ENCODE assay signal across 12 cellular contexts in genomic region chr1:67645495-67646144, GRCh38. TPM values are rescaled to one million over a fixed set of nuclear protein-coding genes. Genes with fewer than 3 reads are reported as not detected.
DNase-seq lines count a peak whose midpoint lies in the region; ATAC-seq, FAIRE-seq and TF ChIP-seq lines count a peak whose summit lies in the region.
"Had no signal": no experiment of that assay in that cellular context is flagged by ENCODE, and none has a peak within 500 bp of the region (broad histone marks: within the 10 kb centered on the region; RNA-seq: fewer than 3 reads in every experiment).

No MANE protein-coding gene starts in this region.

- no peaks in the 10 kb centered on the region for H3K27me3 Mint-ChIP-seq in naive thymus-derived CD4-positive, alpha-beta T cell
- H3K27me3 Mint-ChIP-seq: memory B cell had no signal

- H3K9me3 ChIP-seq in muscle layer of colon (ENCODE audit: low read length) (no peaks in the 10 kb centered on the region), Karpas-422 (ENCODE audit: low read length) (no peaks in the 10 kb centered on the region)
- H3K9me3 ChIP-seq in naive thymus-derived CD4-positive, alpha-beta T cell (ENCODE audit: control insufficient read depth in 2 of 3, low read length in 3 of 3): no peaks in the 10 kb centered on the region
- H3K9me3 ChIP-seq: BLaER1 treated with 17β-estradiol and CSF1 and Interleukin-3, amounts not matched to agents 10 nM and 100 nM had no signal

- CTCF ChIA-PET in naive thymus-derived CD4-positive, alpha-beta T cell (lab: Charles Lee): no interaction called here

- no peaks in the 10 kb centered on the region for H3K9me3 Mint-ChIP-seq in naive thymus-derived CD4-positive, alpha-beta T cell
- H3K9me3 Mint-ChIP-seq: activated T-helper 2 cell treated with anti-CD3 and anti-CD28 coated beads, Interferon-gamma antibody, Interleukin-2, Interleukin-4, amounts not matched to agents 10 μg/mL and 5 μg/mL and 100 μg/mL, durations not matched to agents 14 hours and 24 hours and 36 hours; memory B cell had no signal

- H3K4me1 ChIP-seq in muscle layer of colon (ENCODE audit: insufficient read depth, low read length) (peaks cover 26% of the 10 kb centered on the region), Karpas-422 (ENCODE audit: low read length) (no peaks in the 10 kb centered on the region)
- no peaks in the 10 kb centered on the region for H3K4me1 ChIP-seq in naive thymus-derived CD4-positive, alpha-beta T cell (ENCODE audit: control insufficient read depth in 2 of 2, insufficient read depth in 2 of 2, low read length in 2 of 2)
- H3K4me1 ChIP-seq: BLaER1 treated with 17β-estradiol and CSF1 and Interleukin-3, amounts not matched to agents 10 nM and 100 nM had no signal

- H3K27ac Mint-ChIP-seq in naive thymus-derived CD4-positive, alpha-beta T cell: no peak overlapping the region
- H3K27ac Mint-ChIP-seq: activated T-helper 2 cell treated with anti-CD3 and anti-CD28 coated beads, Interferon-gamma antibody, Interleukin-2, Interleukin-4, amounts not matched to agents 10 μg/mL and 5 μg/mL and 100 μg/mL, durations not matched to agents 14 hours and 24 hours and 36 hours; memory B cell had no signal

- H3K4me2 ChIP-seq in Karpas-422 (ENCODE audit: low read depth, low read length, poor library complexity, severe bottlenecking): no peak overlapping the region
- H3K4me2 ChIP-seq: BLaER1 treated with 17β-estradiol and CSF1 and Interleukin-3, amounts not matched to agents 10 nM and 100 nM had no signal

- intact Hi-C loops in naive thymus-derived CD4-positive, alpha-beta T cell (cut with micrococcal nuclease): no loop called here

- no peaks in the 10 kb centered on the region for H3K4me1 Mint-ChIP-seq in naive thymus-derived CD4-positive, alpha-beta T cell
- H3K4me1 Mint-ChIP-seq: memory B cell had no signal

- DNase-seq in AG10803 (ENCODE audit: low read depth) (peak; percentile 33), NCI-H2171 treated with DMSO at 0.1 percent for 48 hours (lab: John Stamatoyannopoulos, UW) (peak; percentile 80), Karpas-422 (no peak)
- DNase-seq in activated naive CD4-positive, alpha-beta T cell treated with anti-CD3 and anti-CD28 coated beads, Interleukin-2, amount 50 U/mL, for 16 hours: no peak
- DNase-seq in naive thymus-derived CD4-positive, alpha-beta T cell: no peak
- DNase-seq: stimulated activated CD4-positive, alpha-beta T cell treated with anti-CD3 and anti-CD28 coated beads, Interleukin-4, amount 100 ng/mL, for 1 hour had no signal

- H3K36me3 Mint-ChIP-seq in naive thymus-derived CD4-positive, alpha-beta T cell: no peaks in the 10 kb centered on the region
- H3K36me3 Mint-ChIP-seq: memory B cell had no signal

- no peak overlapping the region for H2AFZ ChIP-seq in Karpas-422 (ENCODE audit: low read length)

- POLR2A ChIA-PET in naive thymus-derived CD4-positive, alpha-beta T cell (lab: Charles Lee): no interaction called here

- H3K36me3 ChIP-seq in muscle layer of colon (ENCODE audit: insufficient read depth, low read length) (no peaks in the 10 kb centered on the region), Karpas-422 (ENCODE audit: insufficient read depth, low read length) (no peaks in the 10 kb centered on the region)
- H3K36me3 ChIP-seq in naive thymus-derived CD4-positive, alpha-beta T cell (ENCODE audit: control insufficient read depth in 2 of 3, insufficient read depth in 3 of 3, low read length in 3 of 3): no peaks in the 10 kb centered on the region
- H3K36me3 ChIP-seq: BLaER1 treated with 17β-estradiol and CSF1 and Interleukin-3, amounts not matched to agents 10 nM and 100 nM had no signal

- TF ChIP-seq CTCF in AG10803 (conservative IDR thresholded peaks at IDR 0.05; ENCODE audit: low read length): no peak

- no peak for ATAC-seq in HG03095 (IDR thresholded peaks at IDR 0.05; ENCODE audit: unreplicated experiment)
- ATAC-seq in naive thymus-derived CD4-positive, alpha-beta T cell: no peak

- H4K20me1 ChIP-seq in Karpas-422 (ENCODE audit: insufficient read depth, low read depth, low read length): no peaks in the 10 kb centered on the region
- H4K20me1 ChIP-seq: BLaER1 treated with 17β-estradiol and CSF1 and Interleukin-3, amounts not matched to agents 10 nM and 100 nM had no signal

- no peak overlapping the region for H3K4me3 Mint-ChIP-seq in naive thymus-derived CD4-positive, alpha-beta T cell
- H3K4me3 Mint-ChIP-seq: memory B cell had no signal

- H3K27me3 ChIP-seq in muscle layer of colon (ENCODE audit: control insufficient read depth in 1 of 2, insufficient read depth in 2 of 2, low read length in 2 of 2) (no peaks in the 10 kb centered on the region), Karpas-422 (ENCODE audit: low read length) (no peaks in the 10 kb centered on the region)
- H3K27me3 ChIP-seq in naive thymus-derived CD4-positive, alpha-beta T cell (ENCODE audit: control insufficient read depth in 2 of 2, insufficient read depth in 2 of 2, low read length in 2 of 2): no peaks in the 10 kb centered on the region
- H3K27me3 ChIP-seq: BLaER1 treated with 17β-estradiol and CSF1 and Interleukin-3, amounts not matched to agents 10 nM and 100 nM had no signal

- H3K79me2 ChIP-seq in Karpas-422 (ENCODE audit: low read length): no peaks in the 10 kb centered on the region

- FAIRE-seq in endometrium (lab: Jason Lieb, UNC): peak; percentile 77

- H3K4me3 ChIP-seq in AG10803 (ENCODE audit: low read length) (no peak overlapping the region), muscle layer of colon (ENCODE audit: low read depth in 1 of 2, low read length in 2 of 2) (no peak overlapping the region), Karpas-422 (ENCODE audit: low read length) (no peak overlapping the region)
- no peak overlapping the region for H3K4me3 ChIP-seq in naive thymus-derived CD4-positive, alpha-beta T cell (ENCODE audit: low read length)
- H3K4me3 ChIP-seq: BLaER1 treated with 17β-estradiol and CSF1 and Interleukin-3, amounts not matched to agents 10 nM and 100 nM had no signal

- peak overlapping the region; percentile 32 for H3K27ac ChIP-seq in muscle layer of colon (ENCODE audit: low read depth, low read length)
- H3K27ac ChIP-seq in Karpas-422 (ENCODE audit: low read length): no peak overlapping the region
- no peak overlapping the region for H3K27ac ChIP-seq in naive thymus-derived CD4-positive, alpha-beta T cell (ENCODE audit: low read depth, low read length)
- H3K27ac ChIP-seq: BLaER1 treated with 17β-estradiol and CSF1 and Interleukin-3, amounts not matched to agents 10 nM and 100 nM had no signal

- H3K9me2 ChIP-seq in Karpas-422 (replicated peaks; ENCODE audit: insufficient read depth, low read length): no peaks in the 10 kb centered on the region

- no peak overlapping the region for H3K9ac ChIP-seq in muscle layer of colon (ENCODE audit: low read length)
- no peak overlapping the region for H3K9ac ChIP-seq in Karpas-422 (ENCODE audit: low read length)
- H3K9ac ChIP-seq: BLaER1 treated with 17β-estradiol and CSF1 and Interleukin-3, amounts not matched to agents 10 nM and 100 nM had no signal

RNA-seq across cellular contexts. Expression of gene GADD45A, which starts 39.4 kb away (rescaled TPM):
- total RNA-seq in Karpas-422 (2014; rRNA removed; shearing (Covaris generic); ENCODE audit: low replicate concordance): 6.5 and 13.3 TPM in 2 replicates
- 10 to 100 TPM; 15.0 to 70.4 (median 24.2) TPM for total RNA-seq in naive thymus-derived CD4-positive, alpha-beta T cell
- 1 to 10 TPM; 7.0 to 8.3 TPM for polyA plus RNA-seq in naive thymus-derived CD4-positive, alpha-beta T cell

Comparison
In these comparisons a context has a peak if more than half of its experiments do, and no peak if none do; other contexts are left out.
1. DNase-seq: peak in AG10803 (single experiment) and NCI-H2171 treated with DMSO at 0.1 percent for 48 hours (single experiment); none in activated naive CD4-positive, alpha-beta T cell treated with anti-CD3 and anti-CD28 coated beads, Interleukin-2, amount 50 U/mL, for 16 hours (single experiment), Karpas-422 (single experiment) and naive thymus-derived CD4-positive, alpha-beta T cell (0 of 9).